14 cellular contexts compared by ENCODE assay signal in the genomic region with DNA sequence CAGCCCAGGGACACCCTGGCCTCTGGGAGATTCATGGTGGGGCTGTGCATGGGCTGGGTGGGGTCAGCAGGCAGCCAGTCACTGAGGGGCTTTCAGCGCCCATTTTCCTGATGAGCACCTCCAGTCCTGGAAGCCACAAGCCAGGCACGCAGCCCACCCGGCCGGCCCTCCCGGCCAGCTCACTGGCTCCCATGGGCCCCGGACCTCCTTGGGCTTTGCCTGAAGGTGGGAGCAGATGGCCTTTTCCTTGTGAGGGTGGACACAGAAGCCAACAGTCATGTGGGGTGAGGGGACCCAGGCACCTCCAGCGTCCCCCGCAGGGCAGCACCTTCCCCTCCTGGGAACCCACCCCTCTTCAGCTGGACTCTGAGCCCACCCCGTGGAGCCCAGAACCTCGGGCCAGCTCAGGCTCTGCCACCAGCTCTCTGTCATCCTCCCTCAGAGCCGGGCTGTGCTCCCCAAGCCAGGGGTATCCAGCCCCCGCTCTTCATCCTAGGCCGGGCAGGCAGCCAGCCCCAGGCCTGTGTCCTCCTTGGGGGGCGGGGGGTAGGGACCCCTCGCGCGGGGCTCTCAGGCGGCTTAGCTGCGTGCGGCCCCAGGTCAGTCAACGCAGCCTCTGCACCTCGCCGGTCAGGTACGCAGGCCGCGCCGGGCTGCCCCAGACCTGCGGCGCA. TPM values are rescaled to one million over a fixed set of nuclear protein-coding genes. Genes with fewer than 3 reads are reported as not detected.
DNase-seq lines count a peak whose midpoint lies in the region; ATAC-seq, FAIRE-seq and TF ChIP-seq lines count a peak whose summit lies in the region.
"Had no signal": no experiment of that assay in that cellular context is flagged by ENCODE, and none has a peak within 500 bp of the region (broad histone marks: within the 10 kb centered on the region; RNA-seq: fewer than 3 reads in every experiment).

No MANE protein-coding gene starts in this region.

- H3K27me3 Mint-ChIP-seq in natural killer cell (ENCODE audit: low read depth in 2 of 2) (peaks cover 8 to 13% of the 10 kb centered on the region in 2 donors), astrocyte (ENCODE audit: low read depth, unreplicated experiment) (peaks cover 25% of the 10 kb centered on the region), mesothelial cell of epicardium (ENCODE audit: low read depth) (peaks cover 8% of the 10 kb centered on the region)
- H3K27me3 Mint-ChIP-seq in natural killer cell treated with Interleukin-12 subunit alpha and Interleukin-12 subunit beta and Interleukin-15 and Interleukin-18, amount 100 ng/mL, for 72 hours, result peaks cover 0 to 7% of the 10 kb centered on the region in 2 donors

- H3K27ac Mint-ChIP-seq in natural killer cell (no peak overlapping the region), astrocyte (ENCODE audit: unreplicated experiment) (no peak overlapping the region), mesothelial cell of epicardium (no peak overlapping the region)
- H3K27ac Mint-ChIP-seq in natural killer cell treated with Interleukin-12 subunit alpha and Interleukin-12 subunit beta and Interleukin-15 and Interleukin-18, amount 100 ng/mL, for 72 hours, result no peak overlapping the region
- H3K27ac Mint-ChIP-seq: activated naive CD4-positive, alpha-beta T cell treated with anti-CD3 and anti-CD28 coated beads, Interleukin-2, amount 50 U/mL, for 72 hours had no signal

- peak overlapping the region; percentile 82 for H3K4me2 ChIP-seq in astrocyte (ENCODE audit: low read length)

- ATAC-seq in natural killer cell (no peak), HG03097 (IDR thresholded peaks at IDR 0.05; ENCODE audit: low FRiP score, unreplicated experiment) (no peak), GM21528 (IDR thresholded peaks at IDR 0.05; ENCODE audit: low FRiP score, unreplicated experiment) (no peak), GM19397 (IDR thresholded peaks at IDR 0.05; ENCODE audit: unreplicated experiment) (no peak)
- ATAC-seq in natural killer cell treated with Interleukin-12 subunit alpha and Interleukin-12 subunit beta and Interleukin-15 and Interleukin-18, amount 100 ng/mL, for 72 hours, result no peak

- no peak overlapping the region for H3K27ac ChIP-seq in astrocyte (ENCODE audit: low read depth, low read length)
- H3K27ac ChIP-seq: ovary had no signal

- TF ChIP-seq CTCF in natural killer cell (IDR thresholded peaks at IDR 0.05) (no peak), astrocyte (IDR thresholded peaks at IDR 0.05; ENCODE audit: insufficient read depth, low read depth, low read length) (no peak), mesothelial cell of epicardium (IDR thresholded peaks at IDR 0.05; ENCODE audit: unreplicated experiment) (no peak), BE2C (IDR thresholded peaks at IDR 0.05; ENCODE audit: low read depth, low read length) (no peak)

- H3K9me3 ChIP-seq in astrocyte (ENCODE audit: insufficient read depth, low read depth, low read length) (no peaks in the 10 kb centered on the region), BE2C (no peaks in the 10 kb centered on the region)
- H3K9me3 ChIP-seq: ovary had no signal

- H3K36me3 Mint-ChIP-seq in natural killer cell (no peaks in the 10 kb centered on the region), astrocyte (ENCODE audit: low read depth, unreplicated experiment) (no peaks in the 10 kb centered on the region), mesothelial cell of epicardium (no peaks in the 10 kb centered on the region)
- no peaks in the 10 kb centered on the region for H3K36me3 Mint-ChIP-seq in natural killer cell treated with Interleukin-12 subunit alpha and Interleukin-12 subunit beta and Interleukin-15 and Interleukin-18, amount 100 ng/mL, for 72 hours
- H3K36me3 Mint-ChIP-seq: activated naive CD4-positive, alpha-beta T cell treated with anti-CD3 and anti-CD28 coated beads, Interleukin-2, amount 50 U/mL, for 72 hours had no signal

- no peak overlapping the region for H2AFZ ChIP-seq in astrocyte (ENCODE audit: low read depth, low read length)

- intact Hi-C loops in natural killer cell (cut with micrococcal nuclease), result no loop called here

- FAIRE-seq in astrocyte (lab: Jason Lieb, UNC), result no peak
- FAIRE-seq: keratinocyte had no signal

- H3K9ac ChIP-seq in astrocyte (ENCODE audit: low read length), result no peak overlapping the region

- H3K79me2 ChIP-seq in astrocyte (ENCODE audit: insufficient read depth, low read length), result no peaks in the 10 kb centered on the region

- H4K20me1 ChIP-seq in astrocyte (ENCODE audit: insufficient read depth, low read length), result peaks cover 10% of the 10 kb centered on the region

- H3K27me3 ChIP-seq in astrocyte (ENCODE audit: insufficient read depth, low read length) (peaks cover 16% of the 10 kb centered on the region), BE2C (peaks cover 32% of the 10 kb centered on the region)

- H3K4me1 Mint-ChIP-seq in natural killer cell, result no peaks in the 10 kb centered on the region
- H3K4me1 Mint-ChIP-seq in natural killer cell treated with Interleukin-12 subunit alpha and Interleukin-12 subunit beta and Interleukin-15 and Interleukin-18, amount 100 ng/mL, for 72 hours (ENCODE audit: low read depth in 2 of 2), result no peaks in the 10 kb centered on the region
- H3K4me1 Mint-ChIP-seq in astrocyte (ENCODE audit: low read depth, unreplicated experiment), result no peaks in the 10 kb centered on the region
- H3K4me1 Mint-ChIP-seq in mesothelial cell of epicardium, result peaks cover 2% of the 10 kb centered on the region

- H3K4me1 ChIP-seq in astrocyte (ENCODE audit: insufficient read depth, low read length) (no peaks in the 10 kb centered on the region), BE2C (no peaks in the 10 kb centered on the region)

- H3K4me3 Mint-ChIP-seq in natural killer cell (peak overlapping the region; percentile 42), astrocyte (ENCODE audit: unreplicated experiment) (no peak overlapping the region), mesothelial cell of epicardium (peak overlapping the region; percentile 59)
- no peak overlapping the region for H3K4me3 Mint-ChIP-seq in natural killer cell treated with Interleukin-12 subunit alpha and Interleukin-12 subunit beta and Interleukin-15 and Interleukin-18, amount 100 ng/mL, for 72 hours

- DNase-seq in natural killer cell (no peak), astrocyte (ENCODE audit: low read depth) (no peak), mesothelial cell of epicardium (ENCODE audit: low spot score in 2 of 2, unreplicated experiment in 2 of 2) (no peak), BE2C (no peak)
- no peak for DNase-seq in natural killer cell treated with Interleukin-12 subunit alpha and Interleukin-12 subunit beta and Interleukin-15 and Interleukin-18, amount 100 ng/mL, for 72 hours (ENCODE audit: low spot score)
- DNase-seq: AML-193, Kasumi-1, NCI-H2029, ovary had no signal

- H3K4me3 ChIP-seq in astrocyte (ENCODE audit: insufficient read depth, low read depth, low read length), result no peak overlapping the region
- H3K4me3 ChIP-seq in BE2C (ENCODE audit: low read depth, low read length), result no peak overlapping the region

- H3K36me3 ChIP-seq in astrocyte (ENCODE audit: insufficient read depth, low read length) (no peaks in the 10 kb centered on the region), BE2C (no peaks in the 10 kb centered on the region)
- H3K36me3 ChIP-seq: ovary had no signal

- no peaks in the 10 kb centered on the region for H3K9me3 Mint-ChIP-seq in natural killer cell
- H3K9me3 Mint-ChIP-seq in natural killer cell treated with Interleukin-12 subunit alpha and Interleukin-12 subunit beta and Interleukin-15 and Interleukin-18, amount 100 ng/mL, for 72 hours, result no peaks in the 10 kb centered on the region
- no peaks in the 10 kb centered on the region for H3K9me3 Mint-ChIP-seq in astrocyte (ENCODE audit: unreplicated experiment)
- H3K9me3 Mint-ChIP-seq in mesothelial cell of epicardium, result no peaks in the 10 kb centered on the region
- H3K9me3 Mint-ChIP-seq: activated naive CD4-positive, alpha-beta T cell treated with anti-CD3 and anti-CD28 coated beads, Interleukin-2, amount 50 U/mL, for 72 hours had no signal

RNA-seq across cellular contexts. Expression of a gene that starts 0.8 kb away (rescaled TPM):
- total RNA-seq in natural killer cell (not detected), astrocyte (3.6 and 3.9 TPM in 2 replicates), mesothelial cell of epicardium (30.9 to 37.6 TPM (median 32.9 TPM) in 3 replicates)
- total RNA-seq in natural killer cell treated with Interleukin-12 subunit alpha and Interleukin-12 subunit beta and Interleukin-15 and Interleukin-18, amount 100 ng/mL, for 72 hours, result not detected
- polyA plus RNA-seq in BE2C (2012; ENCODE audit: insufficient read depth, insufficient read length, low read depth), result 0.25 TPM

Comparison
In these comparisons a context has a peak if more than half of its experiments do, and no peak if none do; other contexts are left out.
1. H3K4me3 Mint-ChIP-seq: peak in natural killer cell (single experiment) and mesothelial cell of epicardium (single experiment); none in natural killer cell treated with Interleukin-12 subunit alpha and Interleukin-12 subunit beta and Interleukin-15 and Interleukin-18, amount 100 ng/mL, for 72 hours (single experiment) and astrocyte (single experiment).